8 cellular contexts compared by ENCODE assay signal in the genomic region with DNA sequence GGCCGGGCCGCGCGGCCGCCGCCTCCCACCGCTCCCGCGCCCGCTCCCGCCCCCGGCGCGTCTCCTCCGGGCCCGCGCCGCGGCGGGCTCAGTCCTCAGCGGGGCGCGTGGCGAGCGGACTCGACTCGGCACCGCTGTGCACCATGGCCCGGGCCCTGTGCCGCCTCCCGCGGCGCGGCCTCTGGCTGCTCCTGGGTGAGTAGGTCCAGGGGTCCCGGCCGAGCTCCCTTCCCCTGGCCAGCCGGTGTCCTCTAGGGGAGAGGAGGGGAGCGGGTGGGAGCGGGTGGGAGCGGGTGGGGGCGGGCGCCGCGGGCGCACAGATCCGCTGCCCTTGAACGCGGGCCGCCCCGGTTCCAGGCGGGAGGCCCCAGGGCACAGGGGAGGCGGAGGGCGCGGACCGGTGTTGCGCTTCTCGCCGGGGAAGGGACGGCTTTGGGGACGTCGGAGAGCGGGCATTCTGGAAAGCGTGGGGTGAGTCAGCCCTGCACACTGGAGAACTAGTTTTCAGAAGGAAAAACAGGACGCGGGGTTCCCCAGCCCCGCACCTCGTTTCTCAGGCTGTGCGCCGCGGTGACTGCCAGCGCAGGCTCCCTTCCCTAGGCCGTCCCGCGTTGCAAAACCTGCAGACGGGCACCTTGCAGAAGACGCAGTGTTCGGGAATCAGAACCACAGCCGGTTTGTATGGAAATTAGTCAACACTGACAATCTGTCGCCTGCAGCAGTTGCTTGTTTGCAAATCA. TPM values are rescaled to one million over a fixed set of nuclear protein-coding genes. Genes with fewer than 3 reads are reported as not detected.
DNase-seq lines count a peak whose midpoint lies in the region; ATAC-seq and TF ChIP-seq lines count a peak whose summit lies in the region.

A gene (plus strand): TSS at position 91 of the 740 bp plus-strand sequence. CDS start 53 bp downstream, at position 144.

- no peak within 1 kb of the TSS for H3K27ac ChIP-seq in SJCRH30

- H3K4me1 ChIP-seq in SJCRH30: peaks cover 17% of the 10 kb centered on the region

- H3K4me3 ChIP-seq in fibroblast of mammary gland (ENCODE audit: control insufficient read depth, low read depth, low read length) (peak within 1 kb of the TSS; percentile 34), SJCRH30 (no peak within 1 kb of the TSS)

- H3K36me3 Mint-ChIP-seq in T-helper 2 cell treated with Interferon-gamma antibody and Interleukin-4, amounts not matched to agents 5 μg/mL and 100 μg/mL, for 36 hours (ENCODE audit: low read depth): peaks cover 4% of the 10 kb centered on the region
- no peaks in the 10 kb centered on the region for H3K36me3 Mint-ChIP-seq in natural killer cell

- H3K36me3 ChIP-seq in SJCRH30: no peaks in the 10 kb centered on the region

- peak; percentile 28 to 71 (median 60) for ATAC-seq in natural killer cell
- no peak for ATAC-seq in HG02798 (IDR thresholded peaks at IDR 0.05; ENCODE audit: poor library complexity, unreplicated experiment)

- no peaks in the 10 kb centered on the region for H3K9me3 Mint-ChIP-seq in T-helper 2 cell treated with Interferon-gamma antibody and Interleukin-4, amounts not matched to agents 5 μg/mL and 100 μg/mL, for 36 hours
- no peaks in the 10 kb centered on the region for H3K9me3 Mint-ChIP-seq in natural killer cell

- H3K27me3 ChIP-seq in SJCRH30: no peaks in the 10 kb centered on the region

- H3K27me3 Mint-ChIP-seq in T-helper 2 cell treated with Interferon-gamma antibody and Interleukin-4, amounts not matched to agents 5 μg/mL and 100 μg/mL, for 36 hours (ENCODE audit: low read depth): peaks cover 63% of the 10 kb centered on the region
- peaks cover 12 to 14% of the 10 kb centered on the region in 2 donors for H3K27me3 Mint-ChIP-seq in natural killer cell (ENCODE audit: low read depth in 2 of 2)

- intact Hi-C loops in natural killer cell (cut with micrococcal nuclease): loop anchor here (2.0 kb wide), 1 partner anchor 107 kb away; a partner anchor contains a TSS

- H3K4me1 Mint-ChIP-seq in T-helper 2 cell treated with Interferon-gamma antibody and Interleukin-4, amounts not matched to agents 5 μg/mL and 100 μg/mL, for 36 hours (ENCODE audit: low read depth): peaks cover 11% of the 10 kb centered on the region
- H3K4me1 Mint-ChIP-seq in natural killer cell: peaks cover 14 to 18% of the 10 kb centered on the region in 2 donors

- peak within 1 kb of the TSS; percentile 51 for H3K27ac Mint-ChIP-seq in T-helper 2 cell treated with Interferon-gamma antibody and Interleukin-4, amounts not matched to agents 5 μg/mL and 100 μg/mL, for 36 hours
- H3K27ac Mint-ChIP-seq in natural killer cell: peak within 1 kb of the TSS; percentile 62 to 84

- no peak for TF ChIP-seq CTCF in fibroblast of mammary gland (conservative IDR thresholded peaks at IDR 0.05; ENCODE audit: control insufficient read depth, insufficient read depth, low read depth, low read length)
- TF ChIP-seq CTCF in natural killer cell (IDR thresholded peaks at IDR 0.05): no peak

- H3K4me3 Mint-ChIP-seq in T-helper 2 cell treated with Interferon-gamma antibody and Interleukin-4, amounts not matched to agents 5 μg/mL and 100 μg/mL, for 36 hours: peak within 1 kb of the TSS; percentile 78
- peak within 1 kb of the TSS; percentile 93 for H3K4me3 Mint-ChIP-seq in natural killer cell

- no peaks in the 10 kb centered on the region for H3K9me3 ChIP-seq in SJCRH30 (replicated peaks)

- DNase-seq in DMS79 treated with DMSO at 0.1 percent for 48 hours (lab: John Stamatoyannopoulos, UW) (peak; percentile 26), DMS79 (lab: John Stamatoyannopoulos, UW) (no peak), fibroblast of mammary gland (ENCODE audit: low read depth) (no peak), natural killer cell (no peak), NCI-H2196 (lab: John Stamatoyannopoulos, UW; ENCODE audit: unreplicated experiment) (no peak), SJCRH30 (no peak)
- peak; percentile 11 for DNase-seq in T-helper 2 cell treated with Interferon-gamma antibody and Interleukin-4, amounts not matched to agents 5 μg/mL and 100 μg/mL, for 36 hours (ENCODE audit: low spot score)

RNA-seq across cellular contexts. Expression of the gene that starts here (rescaled TPM):
- 10 to 100 TPM in 1 of 3 donors, 1 to 10 TPM in 2; 3.9 to 11.0 (median 4.9) TPM for total RNA-seq in natural killer cell
- not detected in 2 replicates for total RNA-seq in SJCRH30 (2014; rRNA removed; shearing (Covaris generic))

Comparison
In these comparisons a context has a peak if more than half of its experiments do, and no peak if none do; other contexts are left out.
1. DNase-seq: peak in DMS79 treated with DMSO at 0.1 percent for 48 hours (single experiment) and T-helper 2 cell treated with Interferon-gamma antibody and Interleukin-4, amounts not matched to agents 5 μg/mL and 100 μg/mL, for 36 hours (single experiment); none in DMS79 (single experiment), fibroblast of mammary gland (single experiment), natural killer cell (single experiment), NCI-H2196 (single experiment) and SJCRH30 (0 of 2).